ENCODE assay signal across 27 cellular contexts in genomic region chr4:86606809-86607208, GRCh38.
"Had no signal": no experiment of that assay in that cellular context is flagged by ENCODE, and none has a peak within 500 bp of the region (broad histone marks: within the 10 kb centered on the region; RNA-seq: fewer than 3 reads in every experiment).

No MANE protein-coding gene starts in this region.

- H3K9me3 ChIP-seq: colonic mucosa, esophagus squamous epithelium, gastrocnemius medialis, left lung, lower lobe of right lung, mucosa of descending colon had no signal

- H3K27me3 Mint-ChIP-seq: dendritic cell treated with granulocyte-macrophage colony-stimulating factor and Interleukin-4, amounts not matched to agents 40 ng/mL and 50 ng/mL, for 4 days; effector memory CD8-positive, alpha-beta T cell; naive B cell had no signal

- ATAC-seq: effector memory CD8-positive, alpha-beta T cell; esophagus mucosa; gastrocnemius medialis; heart right ventricle; left cardiac atrium; left lung; left ventricle myocardium superior; lower lobe of right lung; mucosa of descending colon had no signal

- DNase-seq: colonic mucosa; cortex of kidney; effector CD8-positive, alpha-beta T cell; effector memory CD8-positive, alpha-beta T cell; endodermal cell; erythroblast; esophagus squamous epithelium; foreskin fibroblast; foreskin melanocyte; gastrocnemius medialis; glutamatergic neuron; head of caudate nucleus; heart right ventricle; hippocampal formation; islet precursor cell; left cardiac atrium; left lung; left ventricle myocardium superior; lower lobe of right lung; mesenchymal stem cell; mucosa of descending colon; naive B cell had no signal

- H3K27me3 ChIP-seq: colonic mucosa, esophagus squamous epithelium, gastrocnemius medialis, heart right ventricle, left lung had no signal

- FAIRE-seq: endometrium had no signal

- H3K27ac Mint-ChIP-seq: dendritic cell treated with granulocyte-macrophage colony-stimulating factor and Interleukin-4, amounts not matched to agents 40 ng/mL and 50 ng/mL, for 4 days; effector memory CD8-positive, alpha-beta T cell; endodermal cell; mesothelial cell of epicardium; naive B cell had no signal

- H3K36me3 ChIP-seq: colonic mucosa, esophagus squamous epithelium, gastrocnemius medialis, heart right ventricle, left lung, lower lobe of right lung had no signal

- H3K9me3 Mint-ChIP-seq: dendritic cell treated with granulocyte-macrophage colony-stimulating factor and Interleukin-4, amounts not matched to agents 40 ng/mL and 50 ng/mL, for 4 days; endodermal cell; mesothelial cell of epicardium; naive B cell had no signal

- H3K4me1 Mint-ChIP-seq: naive B cell had no signal

- H3K36me3 Mint-ChIP-seq: mesothelial cell of epicardium, naive B cell had no signal

- H3K4me3 ChIP-seq: colonic mucosa, esophagus squamous epithelium, gastrocnemius medialis, heart right ventricle, left lung, lower lobe of right lung, mucosa of descending colon had no signal

- H3K4me1 ChIP-seq: colonic mucosa, gastrocnemius medialis, heart right ventricle, left lung, lower lobe of right lung had no signal

- H3K27ac ChIP-seq: colonic mucosa, epithelial cell of prostate, esophagus squamous epithelium, gastrocnemius medialis, heart right ventricle, left lung, lower lobe of right lung had no signal

- H3K4me3 Mint-ChIP-seq: dendritic cell treated with granulocyte-macrophage colony-stimulating factor and Interleukin-4, amounts not matched to agents 40 ng/mL and 50 ng/mL, for 4 days; effector memory CD8-positive, alpha-beta T cell; endodermal cell; mesothelial cell of epicardium; naive B cell had no signal
